In the genomic region with DNA sequence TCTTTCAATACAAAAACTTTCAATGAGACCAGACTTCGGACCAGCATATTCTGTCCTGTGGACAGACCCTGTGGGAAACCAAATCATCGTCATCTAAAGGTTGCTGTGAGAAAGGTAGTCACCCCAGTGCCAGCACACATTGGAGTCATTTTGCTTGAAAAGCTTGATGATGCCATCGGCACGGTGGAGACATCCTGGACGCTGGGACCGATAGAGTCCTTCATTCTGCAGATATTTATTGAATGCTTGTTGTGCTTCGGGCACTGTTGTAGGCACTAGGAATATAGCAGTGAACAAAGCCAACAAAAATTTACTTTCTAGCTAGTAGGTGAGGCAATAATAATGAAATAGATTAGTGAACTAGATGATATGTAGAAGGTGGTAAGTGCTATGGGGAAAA, we compare ENCODE assay signal across 9 cellular contexts.
"Had no signal": no experiment of that assay in that cellular context is flagged by ENCODE, and none has a peak within 500 bp of the region (broad histone marks: within the 10 kb centered on the region; RNA-seq: fewer than 3 reads in every experiment).

No MANE protein-coding gene starts in this region.

- H3K9me3 ChIP-seq: HAP-1 had no signal

- H3K4me3 ChIP-seq: GM23248, HAP-1 had no signal

- FAIRE-seq: HepG2 had no signal

- H3K9me3 Mint-ChIP-seq: HFFc6, IgD-negative memory B cell had no signal

- DNase-seq: GM23248, GOT3, H7, HFFc6 had no signal

- H3K36me3 ChIP-seq: HAP-1 had no signal

- H3K4me3 Mint-ChIP-seq: HFFc6 had no signal

- H2AFZ ChIP-seq: GM23248 had no signal

- H3K4me1 ChIP-seq: HAP-1 had no signal

- H3K9ac ChIP-seq: GM23248 had no signal

- ATAC-seq: HCT116, HepG2 had no signal

- H3K27ac ChIP-seq: GM23248, HL-60 had no signal

- H3K27ac Mint-ChIP-seq: HFFc6 had no signal
